16 cellular contexts compared by ENCODE assay signal in genomic region chr9:85431396-85432102, GRCh38.
DNase-seq lines count a peak whose midpoint lies in the region; ATAC-seq, FAIRE-seq and TF ChIP-seq lines count a peak whose summit lies in the region.
"Had no signal": no experiment of that assay in that cellular context is flagged by ENCODE, and none has a peak within 500 bp of the region (broad histone marks: within the 10 kb centered on the region; RNA-seq: fewer than 3 reads in every experiment).

No MANE protein-coding gene starts in this region.

- TF ChIP-seq CTCF in mammary epithelial cell (conservative IDR thresholded peaks at IDR 0.05 in 1 of 2, IDR thresholded peaks at IDR 0.05 in 1 of 2; ENCODE audit: extremely low read depth in 1 of 2, insufficient read depth in 1 of 2, low read depth in 1 of 2, low read length in 2 of 2) (no peak), CD14-positive monocyte (IDR thresholded peaks at IDR 0.05) (no peak)

- dilution Hi-C loops in mammary epithelial cell (cut with HindIII; ENCODE audit: low sequenced_read_pairs): no loop called here

- ATAC-seq in HG02970 (IDR thresholded peaks at IDR 0.05; ENCODE audit: low FRiP score, unreplicated experiment): no peak
- ATAC-seq: stimulated activated naive CD8-positive, alpha-beta T cell treated with anti-CD3 and anti-CD28 coated beads, Interleukin-15, amount 100 ng/mL, for 72 hours had no signal

- no peaks in the 10 kb centered on the region for H4K20me1 ChIP-seq in mammary epithelial cell (ENCODE audit: insufficient read depth, low read length)

- no peak overlapping the region for H3K4me3 Mint-ChIP-seq in CD14-positive monocyte
- H3K4me3 Mint-ChIP-seq: CD4-positive, alpha-beta T cell; immature natural killer cell; stimulated activated naive CD8-positive, alpha-beta T cell treated with anti-CD3 and anti-CD28 coated beads, Interleukin-15, amount 100 ng/mL, for 72 hours had no signal

- peaks cover 11% of the 10 kb centered on the region for H3K4me1 Mint-ChIP-seq in CD14-positive monocyte
- H3K4me1 Mint-ChIP-seq: stimulated activated naive CD8-positive, alpha-beta T cell treated with anti-CD3 and anti-CD28 coated beads, Interleukin-15, amount 100 ng/mL, for 72 hours had no signal

- H4K91ac ChIP-seq in mesenchymal stem cell (ENCODE audit: low read length): no peak overlapping the region

- no peak overlapping the region for H2BK5ac ChIP-seq in mesenchymal stem cell (ENCODE audit: low read depth, low read length, poor library complexity, severe bottlenecking)

- TF ChIP-seq POLR2A in GM12892 (IDR thresholded peaks at IDR 0.05; ENCODE audit: low read depth, low read length): no peak

- H2BK12ac ChIP-seq in mesenchymal stem cell (ENCODE audit: low read length in 2 of 2): no peak overlapping the region

- no peaks in the 10 kb centered on the region for H3K79me1 ChIP-seq in mesenchymal stem cell (replicated peaks; ENCODE audit: low read length, poor library complexity, severe bottlenecking)

- H3K27me3 Mint-ChIP-seq in CD14-positive monocyte (ENCODE audit: low read depth in 3 of 3): peaks cover 4 to 5% (median 5%) of the 10 kb centered on the region in 3 donors

- H3K27me3 ChIP-seq in MG63 (peaks cover 28% of the 10 kb centered on the region), mammary epithelial cell (ENCODE audit: insufficient read depth, low read length) (peaks cover 7% of the 10 kb centered on the region), mesenchymal stem cell (ENCODE audit: control insufficient read depth in 1 of 2, insufficient read depth in 1 of 2, low read length in 2 of 2) (peaks cover 0 to 14% of the 10 kb centered on the region in 2 experiments)
- H3K27me3 ChIP-seq: right lobe of liver had no signal

- 14% methylated on average over 2 of the region's 2 CpGs for WGBS in mammary epithelial cell (ENCODE audit: low coverage, missing lambda C conversion rate)
- 82% methylated on average over 1 of the region's 2 CpGs for WGBS in mesenchymal stem cell

- no peaks in the 10 kb centered on the region for H3K79me2 ChIP-seq in mammary epithelial cell (ENCODE audit: insufficient read depth, low read length)

- H4K8ac ChIP-seq in mesenchymal stem cell (ENCODE audit: low read length): no peak overlapping the region

- H3K4me3 ChIP-seq in MG63: no peak overlapping the region
- H3K4me3 ChIP-seq in mammary epithelial cell (replicated peaks in 1 of 3; ENCODE audit: insufficient read depth in 1 of 3, low read depth in 2 of 3, low read length in 3 of 3): no peak overlapping the region
- H3K4me3 ChIP-seq in mesenchymal stem cell (ENCODE audit: insufficient read depth in 1 of 2, low read depth in 1 of 2, low read length in 2 of 2): no peak overlapping the region
- H3K4me3 ChIP-seq: right lobe of liver had no signal

- no TSS peak for BruUV-seq in mammary epithelial cell (replicated peaks; lab: Mats Ljungman, UMichigan)

- H3K36me3 ChIP-seq in MG63 (no peaks in the 10 kb centered on the region), mammary epithelial cell (ENCODE audit: insufficient read depth, low read length) (no peaks in the 10 kb centered on the region), mesenchymal stem cell (ENCODE audit: control insufficient read depth in 1 of 2, insufficient read depth in 2 of 2, low read depth in 1 of 2, low read length in 2 of 2) (no peaks in the 10 kb centered on the region)
- H3K36me3 ChIP-seq: right lobe of liver had no signal

- intact Hi-C loops in mammary epithelial cell (cut with micrococcal nuclease) (no loop called here), CD14-positive monocyte (cut with micrococcal nuclease) (no loop called here)

- in situ Hi-C loops in mammary epithelial cell (cut with MboI; ENCODE audit: low sequenced_read_pairs in 2 of 2): no loop called here

- H3K27ac Mint-ChIP-seq in CD14-positive monocyte: no peak overlapping the region
- H3K27ac Mint-ChIP-seq: CD4-positive, alpha-beta T cell; immature natural killer cell; stimulated activated naive CD8-positive, alpha-beta T cell treated with anti-CD3 and anti-CD28 coated beads, Interleukin-15, amount 100 ng/mL, for 72 hours had no signal

- no peak for FAIRE-seq in GM12892 (lab: Jason Lieb, UNC)

- no peak overlapping the region for H3K4me2 ChIP-seq in mammary epithelial cell (ENCODE audit: insufficient read depth, low read depth, low read length)
- no peak overlapping the region for H3K4me2 ChIP-seq in mesenchymal stem cell (ENCODE audit: low read length, poor library complexity, severe bottlenecking)

- H3K9ac ChIP-seq in mammary epithelial cell (ENCODE audit: insufficient read depth, low read length) (no peak overlapping the region), mesenchymal stem cell (ENCODE audit: low read length) (peak overlapping the region; percentile 36)

- no peak overlapping the region for H2AK5ac ChIP-seq in mesenchymal stem cell (ENCODE audit: low read length, severe bottlenecking)

- H3K14ac ChIP-seq in mesenchymal stem cell (ENCODE audit: low read length in 2 of 2): no peak overlapping the region

- CTCF ChIA-PET in mammary epithelial cell (lab: Charles Lee; ENCODE audit: low non-redundant PET): no interaction called here

- H2AFZ ChIP-seq in mammary epithelial cell (ENCODE audit: low read depth, low read length) (no peak overlapping the region), mesenchymal stem cell (ENCODE audit: low read depth, low read length) (no peak overlapping the region)

- H2BK120ac ChIP-seq in mesenchymal stem cell (ENCODE audit: low read depth, low read length): no peak overlapping the region

- no peak overlapping the region for H3K4ac ChIP-seq in mesenchymal stem cell (ENCODE audit: low read depth in 1 of 2, low read length in 2 of 2)

- H3K27ac ChIP-seq in mammary epithelial cell (ENCODE audit: insufficient read depth, low read depth, low read length) (no peak overlapping the region), mesenchymal stem cell (ENCODE audit: low read length, poor library complexity, severe bottlenecking) (no peak overlapping the region)
- H3K27ac ChIP-seq: right lobe of liver had no signal

- H3K9me3 ChIP-seq in MG63 (no peaks in the 10 kb centered on the region; the same call in 1 of the 2 replicates), mammary epithelial cell (replicated peaks; ENCODE audit: insufficient read depth, low read length) (no peaks in the 10 kb centered on the region), mesenchymal stem cell (ENCODE audit: control insufficient read depth, low read length) (no peaks in the 10 kb centered on the region)
- H3K9me3 ChIP-seq: right lobe of liver had no signal

- H3K9me3 Mint-ChIP-seq in CD14-positive monocyte: peaks cover 0 to 7% (median 0%) of the 10 kb centered on the region in 7 donors
- H3K9me3 Mint-ChIP-seq: CD4-positive, alpha-beta T cell had no signal

- no peak overlapping the region for H3K23ac ChIP-seq in mesenchymal stem cell (ENCODE audit: low read length in 2 of 2)

- no peak overlapping the region for H2BK15ac ChIP-seq in mesenchymal stem cell (ENCODE audit: low read depth, poor library complexity, severe bottlenecking)

- peak; percentile 79 for DNase-seq in DMS153 (lab: John Stamatoyannopoulos, UW)
- DNase-seq in MG63: peak; percentile 42
- peak; percentile 13 for DNase-seq in mammary epithelial cell
- peak; percentile 43 for DNase-seq in mesenchymal stem cell
- DNase-seq in hippocampal formation (lab: John Stamatoyannopoulos, UW): no peak
- DNase-seq in GM12892 (ENCODE audit: insufficient read length): no peak
- DNase-seq in CD14-positive monocyte (ENCODE audit: low spot score): no peak
- DNase-seq: activated CD4-positive, alpha-beta T cell treated with anti-CD3 and anti-CD28 coated beads, Interleukin-2, amount 50 U/mL, for 4 hours; activated effector memory CD4-positive, alpha-beta T cell treated with Interleukin-2 at 50 U/mL for 16 hours; CD4-positive, alpha-beta T cell; central memory CD4-positive, alpha-beta T cell; immature natural killer cell; right lobe of liver; stimulated activated naive CD8-positive, alpha-beta T cell treated with anti-CD3 and anti-CD28 coated beads, Interleukin-15, amount 100 ng/mL, for 72 hours; T-helper 2 cell had no signal

- no peaks in the 10 kb centered on the region for H3K36me3 Mint-ChIP-seq in CD14-positive monocyte

- H3K18ac ChIP-seq in mesenchymal stem cell (ENCODE audit: low read depth in 1 of 2, low read length in 2 of 2): no peak overlapping the region

- H3K4me1 ChIP-seq in mammary epithelial cell (ENCODE audit: insufficient read depth, low read length) (no peaks in the 10 kb centered on the region), mesenchymal stem cell (ENCODE audit: control insufficient read depth, insufficient read depth, low read depth, low read length) (no peaks in the 10 kb centered on the region)
- H3K4me1 ChIP-seq: right lobe of liver had no signal

Comparison
In these comparisons a context has a peak if more than half of its experiments do, and no peak if none do; other contexts are left out.
1. DNase-seq: peak in DMS153 (single experiment), MG63 (single experiment), mammary epithelial cell (single experiment) and mesenchymal stem cell (single experiment); none in hippocampal formation (0 of 2), GM12892 (single experiment) and CD14-positive monocyte (single experiment).